8 cellular contexts compared by ENCODE assay signal in the genomic region with DNA sequence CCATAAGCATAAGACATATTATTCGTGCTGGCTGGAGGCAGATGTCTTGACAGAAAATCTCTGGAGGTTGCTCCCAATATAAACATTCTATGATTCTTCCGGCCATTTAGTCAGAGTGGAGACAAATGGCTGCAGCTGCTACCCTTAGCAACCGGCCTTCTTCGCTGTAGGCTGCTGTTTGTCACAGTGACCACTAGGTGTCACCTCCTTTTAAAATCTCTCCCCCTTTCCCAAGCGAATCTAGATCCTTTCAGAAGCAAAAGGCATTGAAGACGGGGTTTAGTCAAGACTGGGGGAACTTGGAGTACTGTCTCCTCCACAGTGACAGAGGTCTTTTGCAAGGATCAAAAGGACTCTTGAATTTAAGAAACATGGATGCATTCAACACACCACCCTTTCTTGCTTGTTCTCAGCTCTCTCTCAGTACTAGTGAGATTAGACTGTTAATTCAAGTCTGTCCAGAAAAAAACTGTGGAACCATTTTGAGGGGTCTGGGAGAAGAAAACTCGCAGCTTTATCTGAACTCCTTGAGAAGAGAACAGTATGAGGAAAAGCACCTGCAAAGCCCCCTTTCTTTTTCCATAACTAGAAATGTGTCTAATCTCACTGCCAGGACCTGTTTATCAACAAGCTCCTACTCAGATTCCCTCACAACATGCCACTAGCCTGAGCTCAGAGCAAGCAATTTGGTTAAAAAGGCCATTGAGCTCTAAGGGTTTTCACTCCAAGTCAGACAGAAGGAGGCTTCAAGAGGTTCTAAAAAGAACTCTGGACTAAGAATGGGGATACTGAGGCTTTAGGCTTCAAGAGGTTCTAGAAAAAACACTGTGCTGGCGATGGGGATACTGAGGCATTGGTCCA.
DNase-seq lines count a peak whose midpoint lies in the region; ATAC-seq lines count a peak whose summit lies in the region.

No MANE protein-coding gene starts in this region.

- no peaks in the 10 kb centered on the region for H3K36me3 Mint-ChIP-seq in activated T-helper 17 cell treated with anti-CD3 and anti-CD28 coated beads, Interleukin-2, amount 50 U/mL, for 72 hours (ENCODE audit: low read depth)

- peak overlapping the region; percentile 57 for H2BK5ac ChIP-seq in trophoblast cell (ENCODE audit: low read depth, low read length, poor library complexity)

- no peaks in the 10 kb centered on the region for H3K4me1 Mint-ChIP-seq in activated T-helper 17 cell treated with anti-CD3 and anti-CD28 coated beads, Interleukin-2, amount 50 U/mL, for 72 hours

- H3K4me3 Mint-ChIP-seq in activated T-helper 17 cell treated with anti-CD3 and anti-CD28 coated beads, Interleukin-2, amount 50 U/mL, for 72 hours, result no peak overlapping the region

- no peak overlapping the region for H3K4me3 ChIP-seq in trophoblast cell (ENCODE audit: low read depth, low read length)

- H3K18ac ChIP-seq in trophoblast cell (ENCODE audit: low read length), result no peak overlapping the region

- no CpG with 5 or more reads among the region's 8 CpGs for WGBS in trophoblast cell (ENCODE audit: extremely low coverage, insufficient coverage, insufficient read length)

- H2AFZ ChIP-seq in trophoblast cell (ENCODE audit: insufficient read depth, low read length, poor library complexity), result no peak overlapping the region

- H3K27ac ChIP-seq in trophoblast cell (ENCODE audit: low read depth, low read length), result no peak overlapping the region

- H3K9me3 Mint-ChIP-seq in activated T-helper 17 cell treated with anti-CD3 and anti-CD28 coated beads, Interleukin-2, amount 50 U/mL, for 72 hours, result no peaks in the 10 kb centered on the region

- H3K9ac ChIP-seq in trophoblast cell (ENCODE audit: low read length), result no peak overlapping the region

- H3K4me2 ChIP-seq in trophoblast cell (ENCODE audit: low read length), result no peak overlapping the region

- peak overlapping the region; percentile 90 for H2AK5ac ChIP-seq in trophoblast cell (ENCODE audit: low read length)

- H3K9me3 ChIP-seq in trophoblast cell (ENCODE audit: insufficient read depth, low read depth, low read length), result no peaks in the 10 kb centered on the region

- no peak overlapping the region for H3K23ac ChIP-seq in trophoblast cell (ENCODE audit: low read length)

- peak overlapping the region; percentile 68 for H2BK12ac ChIP-seq in trophoblast cell (ENCODE audit: low read length)

- peak; percentile 89 for DNase-seq in DMS 273 (lab: John Stamatoyannopoulos, UW; ENCODE audit: unreplicated experiment)
- DNase-seq in HS-27A (ENCODE audit: low read depth), result peak; percentile 24
- DNase-seq in NCI-H748 (lab: John Stamatoyannopoulos, UW; ENCODE audit: unreplicated experiment), result peak; percentile 85
- peak; percentile 25 to 84 (median 60) for DNase-seq in head of caudate nucleus
- peak; percentile 56 to 80 for DNase-seq in trophoblast cell

- no peaks in the 10 kb centered on the region for H3K27me3 ChIP-seq in trophoblast cell (ENCODE audit: insufficient read depth, low read length)

- no peaks in the 10 kb centered on the region for H3K36me3 ChIP-seq in trophoblast cell (ENCODE audit: control insufficient read depth in 1 of 2, insufficient read depth in 2 of 2, low read length in 2 of 2)

- peaks cover 3% of the 10 kb centered on the region for H3K79me1 ChIP-seq in trophoblast cell (ENCODE audit: low read length)

- no peak overlapping the region for H3K27ac Mint-ChIP-seq in activated T-helper 17 cell treated with anti-CD3 and anti-CD28 coated beads, Interleukin-2, amount 50 U/mL, for 72 hours

- peaks cover 27% of the 10 kb centered on the region for H3K27me3 Mint-ChIP-seq in activated T-helper 17 cell treated with anti-CD3 and anti-CD28 coated beads, Interleukin-2, amount 50 U/mL, for 72 hours

- peaks cover 3% of the 10 kb centered on the region in 2 experiments for H3K4me1 ChIP-seq in trophoblast cell (ENCODE audit: control insufficient read depth in 1 of 2, insufficient read depth in 2 of 2, low read length in 2 of 2)

- no peak overlapping the region for H3K14ac ChIP-seq in trophoblast cell (ENCODE audit: low read length)

- no peaks in the 10 kb centered on the region for H3K79me2 ChIP-seq in trophoblast cell (ENCODE audit: control insufficient read depth, insufficient read depth, low read length, poor library complexity)

- H4K91ac ChIP-seq in trophoblast cell (ENCODE audit: low read depth, low read length), result peak overlapping the region; percentile 91

- intact Hi-C loops in head of caudate nucleus (cut with DNase I), result no loop called here

- H2BK120ac ChIP-seq in trophoblast cell (ENCODE audit: insufficient read depth, low read length, poor library complexity), result peak overlapping the region; percentile 28

- no peak overlapping the region for H3K4ac ChIP-seq in trophoblast cell (ENCODE audit: low read depth, low read length)

- no peak overlapping the region for H4K12ac ChIP-seq in trophoblast cell (ENCODE audit: low read depth, low read length)

- peak; percentile 96 for ATAC-seq in GM21360 (IDR thresholded peaks at IDR 0.05; ENCODE audit: unreplicated experiment)
- ATAC-seq in activated T-helper 17 cell treated with anti-CD3 and anti-CD28 coated beads, Interleukin-2, amount 50 U/mL, for 72 hours (replicated peaks), result peak; percentile 48
- no peak for ATAC-seq in HG02571 (IDR thresholded peaks at IDR 0.05; ENCODE audit: unreplicated experiment)

- H4K8ac ChIP-seq in trophoblast cell (ENCODE audit: low read depth, low read length), result peak overlapping the region; percentile 55

Comparison
In these comparisons a context has a peak if more than half of its experiments do, and no peak if none do; other contexts are left out.
1. DNase-seq: peak in every context shown above with its lines; median percentile 89 in DMS 273; 85 in NCI-H748; 68 in trophoblast cell; 60 in head of caudate nucleus; 24 in HS-27A.